10 cellular contexts compared by ENCODE assay signal in the genomic region with DNA sequence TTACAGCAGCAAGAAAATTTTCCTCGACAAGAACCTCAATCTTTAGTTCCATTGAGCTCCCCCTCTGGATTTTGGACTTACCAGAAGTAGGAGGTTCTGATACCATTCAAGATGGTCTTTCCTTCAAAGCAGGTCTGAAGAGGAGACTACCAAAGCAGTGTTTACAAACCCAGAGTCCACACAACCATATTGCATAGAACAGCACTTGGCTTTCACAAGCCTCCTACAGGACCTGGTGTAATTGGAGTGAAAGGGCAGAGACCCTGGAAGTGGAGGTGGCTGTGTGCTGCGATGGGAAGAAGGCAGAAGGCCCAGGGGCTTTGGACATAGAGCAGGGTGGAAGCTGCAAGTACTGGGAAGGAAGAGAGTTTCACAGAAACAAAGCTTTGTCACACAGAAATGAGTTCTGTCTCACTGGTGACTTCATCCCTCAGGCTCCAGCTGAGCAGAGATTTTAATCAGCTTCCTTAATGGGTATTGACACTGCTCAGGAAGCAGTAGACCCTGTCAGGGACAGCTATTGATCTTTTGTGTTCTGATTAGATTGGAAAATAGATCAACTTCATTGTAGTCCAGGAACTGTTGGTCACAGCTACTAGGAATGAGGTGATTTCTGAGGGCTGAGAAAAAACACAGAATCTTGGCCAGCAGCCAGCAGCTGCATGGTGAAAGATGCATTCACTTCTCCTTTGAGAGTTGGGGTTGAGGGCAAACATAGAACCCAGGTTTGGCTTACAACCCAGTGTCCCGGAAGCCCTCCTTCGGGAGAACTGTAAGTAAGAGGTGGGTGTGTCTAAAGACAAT.
DNase-seq lines count a peak whose midpoint lies in the region; ATAC-seq and TF ChIP-seq lines count a peak whose summit lies in the region.
"Had no signal": no experiment of that assay in that cellular context is flagged by ENCODE, and none has a peak within 500 bp of the region (broad histone marks: within the 10 kb centered on the region; RNA-seq: fewer than 3 reads in every experiment).

No MANE protein-coding gene starts in this region.

- no peak overlapping the region for H3K4me3 ChIP-seq in BLaER1 treated with 17β-estradiol and CSF1 and Interleukin-3, amounts not matched to agents 10 nM and 100 nM
- H3K4me3 ChIP-seq in MG63 (no peak overlapping the region), brain microvascular endothelial cell (ENCODE audit: low read depth, low read length) (no peak overlapping the region), mucosa of stomach (ENCODE audit: low read length) (no peak overlapping the region)
- H3K4me3 ChIP-seq: mucosa of descending colon had no signal

- peaks cover 32 to 60% (median 56%) of the 10 kb centered on the region in 10 experiments for H3K4me1 ChIP-seq in BLaER1 treated with 17β-estradiol and CSF1 and Interleukin-3, amounts not matched to agents 10 nM and 100 nM
- peaks cover 8% of the 10 kb centered on the region for H3K4me1 ChIP-seq in mucosa of stomach (ENCODE audit: control insufficient read depth, insufficient read depth, low read length)

- H4K20me1 ChIP-seq in BLaER1 treated with 17β-estradiol and CSF1 and Interleukin-3, amounts not matched to agents 10 nM and 100 nM: peaks cover 0 to 44% (median 3%) of the 10 kb centered on the region in 11 experiments; a peak in 5 of 22 replicates

- TF ChIP-seq CTCF in brain microvascular endothelial cell (IDR thresholded peaks at IDR 0.05; ENCODE audit: low read depth, low read length, missing control alignments): no peak

- no peak overlapping the region for H3K9ac ChIP-seq in BLaER1 treated with 17β-estradiol and CSF1 and Interleukin-3, amounts not matched to agents 10 nM and 100 nM
- peak overlapping the region; percentile 9 for H3K9ac ChIP-seq in mucosa of stomach (ENCODE audit: low read length)

- no peaks in the 10 kb centered on the region for H3K36me3 Mint-ChIP-seq in activated T-helper 1 cell treated with anti-CD3 and anti-CD28 coated beads, Interleukin-12 subunit alpha, Interleukin-12 subunit beta, Interleukin-2, Interleukin-4 antibody, amounts not matched to agents 30 ng/mL and 10 ng/mL and 1 ng/mL, durations not matched to agents 14 hours and 24 hours and 36 hours (ENCODE audit: low read depth)
- H3K36me3 Mint-ChIP-seq in stimulated activated effector memory CD8-positive, alpha-beta T cell treated with anti-CD3 and anti-CD28 coated beads, Interleukin-12 subunit alpha, Interleukin-12 subunit beta, amount 100 ng/mL, for 72 hours: peaks cover 1% of the 10 kb centered on the region

- H3K9me3 Mint-ChIP-seq in activated T-helper 1 cell treated with anti-CD3 and anti-CD28 coated beads, Interleukin-12 subunit alpha, Interleukin-12 subunit beta, Interleukin-2, Interleukin-4 antibody, amounts not matched to agents 30 ng/mL and 10 ng/mL and 1 ng/mL, durations not matched to agents 14 hours and 24 hours and 36 hours: no peaks in the 10 kb centered on the region
- H3K9me3 Mint-ChIP-seq in stimulated activated effector memory CD8-positive, alpha-beta T cell treated with anti-CD3 and anti-CD28 coated beads, Interleukin-12 subunit alpha, Interleukin-12 subunit beta, amount 100 ng/mL, for 72 hours: no peaks in the 10 kb centered on the region
- H3K9me3 Mint-ChIP-seq: activated B cell treated with CpG ODN at 0.5 μM for 24 hours had no signal

- ATAC-seq in stimulated activated effector memory CD8-positive, alpha-beta T cell treated with anti-CD3 and anti-CD28 coated beads, Interleukin-12 subunit alpha, Interleukin-12 subunit beta, amount 100 ng/mL, for 72 hours: no peak
- ATAC-seq: mucosa of descending colon had no signal

- no peak overlapping the region; a peak in 2 of 22 replicates for H3K27ac ChIP-seq in BLaER1 treated with 17β-estradiol and CSF1 and Interleukin-3, amounts not matched to agents 10 nM and 100 nM
- peak overlapping the region; percentile 10 for H3K27ac ChIP-seq in brain microvascular endothelial cell

- peaks cover 9% of the 10 kb centered on the region for H3K4me1 Mint-ChIP-seq in activated T-helper 1 cell treated with anti-CD3 and anti-CD28 coated beads, Interleukin-12 subunit alpha, Interleukin-12 subunit beta, Interleukin-2, Interleukin-4 antibody, amounts not matched to agents 30 ng/mL and 10 ng/mL and 1 ng/mL, durations not matched to agents 14 hours and 24 hours and 36 hours (ENCODE audit: low read depth)
- no peaks in the 10 kb centered on the region for H3K4me1 Mint-ChIP-seq in stimulated activated effector memory CD8-positive, alpha-beta T cell treated with anti-CD3 and anti-CD28 coated beads, Interleukin-12 subunit alpha, Interleukin-12 subunit beta, amount 100 ng/mL, for 72 hours

- H3K9me3 ChIP-seq in BLaER1 treated with 17β-estradiol and CSF1 and Interleukin-3, amounts not matched to agents 10 nM and 100 nM (replicated peaks in 1 of 11): no peaks in the 10 kb centered on the region
- H3K9me3 ChIP-seq in MG63: no peaks in the 10 kb centered on the region
- no peaks in the 10 kb centered on the region for H3K9me3 ChIP-seq in mucosa of stomach (ENCODE audit: control insufficient read depth, low read length)
- H3K9me3 ChIP-seq: mucosa of descending colon had no signal

- in situ Hi-C loops in brain microvascular endothelial cell (cut with HindIII; ENCODE audit: low pct_ligation_motif_present, low sequenced_read_pairs): no loop called here

- intact Hi-C loops in activated T-helper 1 cell treated with anti-CD3 and anti-CD28 coated beads, Interleukin-12 subunit alpha, Interleukin-12 subunit beta, Interleukin-2, Interleukin-4 antibody, amounts not matched to agents 30 ng/mL and 10 ng/mL and 1 ng/mL, durations not matched to agents 14 hours and 24 hours and 36 hours (cut with micrococcal nuclease): no loop called here

- no peak overlapping the region for H3K4me3 Mint-ChIP-seq in activated T-helper 1 cell treated with anti-CD3 and anti-CD28 coated beads, Interleukin-12 subunit alpha, Interleukin-12 subunit beta, Interleukin-2, Interleukin-4 antibody, amounts not matched to agents 30 ng/mL and 10 ng/mL and 1 ng/mL, durations not matched to agents 14 hours and 24 hours and 36 hours
- H3K4me3 Mint-ChIP-seq in stimulated activated effector memory CD8-positive, alpha-beta T cell treated with anti-CD3 and anti-CD28 coated beads, Interleukin-12 subunit alpha, Interleukin-12 subunit beta, amount 100 ng/mL, for 72 hours: no peak overlapping the region
- H3K4me3 Mint-ChIP-seq: activated B cell treated with CpG ODN at 0.5 μM for 24 hours had no signal

- peaks cover 1% of the 10 kb centered on the region for H3K27me3 Mint-ChIP-seq in activated T-helper 1 cell treated with anti-CD3 and anti-CD28 coated beads, Interleukin-12 subunit alpha, Interleukin-12 subunit beta, Interleukin-2, Interleukin-4 antibody, amounts not matched to agents 30 ng/mL and 10 ng/mL and 1 ng/mL, durations not matched to agents 14 hours and 24 hours and 36 hours (ENCODE audit: insufficient read depth)
- H3K27me3 Mint-ChIP-seq: activated B cell treated with CpG ODN at 0.5 μM for 24 hours had no signal

- H3K27ac Mint-ChIP-seq in activated T-helper 1 cell treated with anti-CD3 and anti-CD28 coated beads, Interleukin-12 subunit alpha, Interleukin-12 subunit beta, Interleukin-2, Interleukin-4 antibody, amounts not matched to agents 30 ng/mL and 10 ng/mL and 1 ng/mL, durations not matched to agents 14 hours and 24 hours and 36 hours: no peak overlapping the region
- H3K27ac Mint-ChIP-seq in stimulated activated effector memory CD8-positive, alpha-beta T cell treated with anti-CD3 and anti-CD28 coated beads, Interleukin-12 subunit alpha, Interleukin-12 subunit beta, amount 100 ng/mL, for 72 hours: no peak overlapping the region
- H3K27ac Mint-ChIP-seq: activated B cell treated with CpG ODN at 0.5 μM for 24 hours had no signal

- H3K4me2 ChIP-seq in BLaER1 treated with 17β-estradiol and CSF1 and Interleukin-3, amounts not matched to agents 10 nM and 100 nM: peak overlapping the region; percentile 4 to 81 (median 67); a peak in 20 of 22 replicates

- peaks cover 0 to 97% (median 0%) of the 10 kb centered on the region in 11 experiments; a peak in 5 of 22 replicates for H3K27me3 ChIP-seq in BLaER1 treated with 17β-estradiol and CSF1 and Interleukin-3, amounts not matched to agents 10 nM and 100 nM
- no peaks in the 10 kb centered on the region for H3K27me3 ChIP-seq in MG63
- no peaks in the 10 kb centered on the region for H3K27me3 ChIP-seq in brain microvascular endothelial cell (replicated peaks)
- H3K27me3 ChIP-seq in mucosa of stomach (ENCODE audit: control insufficient read depth, insufficient read depth, low read length): no peaks in the 10 kb centered on the region

- DNase-seq in MG63 (peak; percentile 47), brain microvascular endothelial cell (no peak), occipital lobe (lab: John Stamatoyannopoulos, UW) (no peak), NCI-H510A (lab: John Stamatoyannopoulos, UW) (no peak)
- DNase-seq in activated T-helper 1 cell treated with anti-CD3 and anti-CD28 coated beads, Interleukin-12 subunit alpha, Interleukin-12 subunit beta, Interleukin-2, Interleukin-4 antibody, amounts not matched to agents 30 ng/mL and 10 ng/mL and 1 ng/mL, durations not matched to agents 14 hours and 24 hours and 36 hours (ENCODE audit: low spot score): no peak
- DNase-seq in stimulated activated effector memory CD8-positive, alpha-beta T cell treated with anti-CD3 and anti-CD28 coated beads, Interleukin-12 subunit alpha, Interleukin-12 subunit beta, amount 100 ng/mL, for 72 hours (ENCODE audit: low spot score in 2 of 2): no peak
- DNase-seq: activated B cell treated with CpG ODN at 0.5 μM for 24 hours had no signal

- H3K36me3 ChIP-seq in BLaER1 treated with 17β-estradiol and CSF1 and Interleukin-3, amounts not matched to agents 10 nM and 100 nM: peaks cover 0 to 10% (median 0%) of the 10 kb centered on the region in 11 experiments; a peak in 6 of 22 replicates
- peaks cover 6% of the 10 kb centered on the region; the same call in 1 of the 2 replicates for H3K36me3 ChIP-seq in MG63
- H3K36me3 ChIP-seq in brain microvascular endothelial cell (replicated peaks): no peaks in the 10 kb centered on the region
- no peaks in the 10 kb centered on the region for H3K36me3 ChIP-seq in mucosa of stomach (ENCODE audit: control insufficient read depth, insufficient read depth, low read length)
